8 cellular contexts compared by ENCODE assay signal in the genomic region with DNA sequence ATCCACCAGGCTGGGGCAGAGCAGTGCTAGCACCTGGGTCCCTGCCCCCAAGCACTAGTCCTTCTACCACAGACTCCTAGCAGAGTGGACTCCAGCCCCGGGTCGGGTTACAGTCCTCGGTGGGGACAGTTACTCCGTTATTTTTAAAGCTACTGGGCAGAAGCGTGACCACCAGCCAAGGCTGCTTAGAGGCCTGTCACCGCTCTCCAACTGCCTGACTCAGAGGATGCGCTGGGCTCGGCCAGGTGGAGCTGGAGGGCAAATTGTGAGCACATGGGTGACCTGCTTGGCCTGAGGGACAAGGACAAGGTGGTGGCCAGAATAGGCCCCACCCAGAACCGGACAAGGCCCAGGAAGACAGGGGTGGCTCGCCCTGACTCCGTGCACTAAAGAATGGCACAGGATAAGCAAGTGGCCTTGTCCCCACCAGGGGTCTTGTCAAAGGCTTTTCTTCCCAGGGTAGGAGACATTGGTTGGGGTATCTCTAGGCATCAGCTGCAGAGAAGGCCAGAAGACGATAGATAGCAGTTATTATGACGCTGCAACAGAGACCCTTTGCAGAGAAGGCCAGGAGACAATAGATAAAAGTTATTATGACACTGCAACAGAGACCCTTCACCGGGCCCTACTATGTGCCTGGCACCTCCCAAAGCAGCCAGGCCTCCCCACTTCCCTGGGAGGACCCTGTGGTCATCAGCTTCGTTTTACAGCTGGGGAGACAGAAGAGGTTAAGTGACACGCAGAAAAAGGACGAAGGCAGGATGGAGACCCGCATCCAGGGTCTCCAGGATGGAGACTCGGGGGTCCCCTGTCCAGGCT. TPM values are rescaled to one million over a fixed set of nuclear protein-coding genes. Genes with fewer than 3 reads are reported as not detected.
DNase-seq lines count a peak whose midpoint lies in the region; ATAC-seq and TF ChIP-seq lines count a peak whose summit lies in the region.

No MANE protein-coding gene starts in this region.

- H3K4me3 ChIP-seq in SJCRH30 (no peak overlapping the region; the same call in 1 of the 2 replicates), skeletal muscle satellite cell (ENCODE audit: low read length) (no peak overlapping the region), uterus (no peak overlapping the region)

- TF ChIP-seq POLR2A in uterus (IDR thresholded peaks at IDR 0.05): no peak

- no peak overlapping the region for H3K27ac ChIP-seq in SJCRH30
- H3K27ac ChIP-seq in uterus: peak overlapping the region in 1 of 2 donors; percentile 40

- peak; percentile 56 for DNase-seq in activated CD4-positive, alpha-beta T cell treated with anti-CD3 and anti-CD28 coated beads, Interleukin-2, amount 10 ng/mL, durations not matched to agents 24 days and 14 days
- DNase-seq in activated CD4-positive, alpha-beta T cell treated with anti-CD3 and anti-CD28 coated beads, Interleukin-2, amount 50 U/mL, for 4 hours: no peak
- peak; percentile 51 to 62 for DNase-seq in SJCRH30
- DNase-seq in endothelial cell (ENCODE audit: low spot score): no peak
- DNase-seq in NOMO-1 treated with dmso at 0.1 percent for 144 hours (lab: John Stamatoyannopoulos, UW; ENCODE audit: unreplicated experiment): no peak
- no peak for DNase-seq in uterus

- ATAC-seq in GM18867 (IDR thresholded peaks at IDR 0.05; ENCODE audit: unreplicated experiment): no peak

- peaks cover 25% of the 10 kb centered on the region for H3K4me1 ChIP-seq in SJCRH30
- H3K4me1 ChIP-seq in skeletal muscle satellite cell (ENCODE audit: control insufficient read depth, insufficient read depth, low read length): peaks cover 30% of the 10 kb centered on the region
- peaks cover 0 to 11% of the 10 kb centered on the region in 2 donors for H3K4me1 ChIP-seq in uterus

- H3K4me2 ChIP-seq in skeletal muscle satellite cell (ENCODE audit: low read length): peak overlapping the region; percentile 58

- intact Hi-C loops in activated CD4-positive, alpha-beta T cell treated with anti-CD3 and anti-CD28 coated beads, Interleukin-2, amount 10 ng/mL, durations not matched to agents 24 days and 14 days (cut with micrococcal nuclease): no loop called here
- intact Hi-C loops in uterus (cut with DNase I; ENCODE audit: low total_unique reads): no loop called here

- peak overlapping the region; percentile 70 for H3K4me3 Mint-ChIP-seq in activated CD4-positive, alpha-beta T cell treated with anti-CD3 and anti-CD28 coated beads, Interleukin-2, amount 10 ng/mL, durations not matched to agents 24 days and 14 days
- peak overlapping the region; percentile 73 for H3K4me3 Mint-ChIP-seq in endothelial cell (ENCODE audit: unreplicated experiment)

- H3K27me3 Mint-ChIP-seq in activated CD4-positive, alpha-beta T cell treated with anti-CD3 and anti-CD28 coated beads, Interleukin-2, amount 10 ng/mL, durations not matched to agents 24 days and 14 days: no peaks in the 10 kb centered on the region
- peaks cover 4% of the 10 kb centered on the region for H3K27me3 Mint-ChIP-seq in endothelial cell (ENCODE audit: unreplicated experiment)

- no peak for TF ChIP-seq CTCF in endothelial cell (IDR thresholded peaks at IDR 0.05; ENCODE audit: unreplicated experiment)
- no peak for TF ChIP-seq CTCF in uterus (IDR thresholded peaks at IDR 0.05)

- H3K27ac Mint-ChIP-seq in activated CD4-positive, alpha-beta T cell treated with anti-CD3 and anti-CD28 coated beads, Interleukin-2, amount 10 ng/mL, durations not matched to agents 24 days and 14 days: no peak overlapping the region
- no peak overlapping the region for H3K27ac Mint-ChIP-seq in endothelial cell (ENCODE audit: unreplicated experiment)

- no peaks in the 10 kb centered on the region for H3K9me3 Mint-ChIP-seq in activated CD4-positive, alpha-beta T cell treated with anti-CD3 and anti-CD28 coated beads, Interleukin-2, amount 10 ng/mL, durations not matched to agents 24 days and 14 days
- no peaks in the 10 kb centered on the region for H3K9me3 Mint-ChIP-seq in endothelial cell (ENCODE audit: unreplicated experiment)

- H3K36me3 ChIP-seq in SJCRH30 (no peaks in the 10 kb centered on the region), skeletal muscle satellite cell (ENCODE audit: insufficient read depth, low read length) (no peaks in the 10 kb centered on the region), uterus (no peaks in the 10 kb centered on the region)

- H3K4me1 Mint-ChIP-seq in activated CD4-positive, alpha-beta T cell treated with anti-CD3 and anti-CD28 coated beads, Interleukin-2, amount 10 ng/mL, durations not matched to agents 24 days and 14 days: peaks cover 4% of the 10 kb centered on the region
- no peaks in the 10 kb centered on the region for H3K4me1 Mint-ChIP-seq in endothelial cell (ENCODE audit: unreplicated experiment)

- no peaks in the 10 kb centered on the region for H3K36me3 Mint-ChIP-seq in activated CD4-positive, alpha-beta T cell treated with anti-CD3 and anti-CD28 coated beads, Interleukin-2, amount 10 ng/mL, durations not matched to agents 24 days and 14 days (ENCODE audit: low read depth)
- H3K36me3 Mint-ChIP-seq in endothelial cell (ENCODE audit: low read depth, unreplicated experiment): no peaks in the 10 kb centered on the region

- H3K9ac ChIP-seq in skeletal muscle satellite cell (ENCODE audit: low read depth, low read length): no peak overlapping the region

- H3K27me3 ChIP-seq in SJCRH30 (no peaks in the 10 kb centered on the region), skeletal muscle satellite cell (ENCODE audit: control insufficient read depth, insufficient read depth, low read length) (no peaks in the 10 kb centered on the region), uterus (no peaks in the 10 kb centered on the region)

- no peaks in the 10 kb centered on the region for H3K9me3 ChIP-seq in SJCRH30 (replicated peaks)
- H3K9me3 ChIP-seq in skeletal muscle satellite cell (replicated peaks; ENCODE audit: low read length): no peaks in the 10 kb centered on the region
- no peaks in the 10 kb centered on the region for H3K9me3 ChIP-seq in uterus

RNA-seq across cellular contexts. Expression of gene ABCB9, which starts 1.6 kb away (rescaled TPM):
- total RNA-seq in activated CD4-positive, alpha-beta T cell treated with anti-CD3 and anti-CD28 coated beads, Interleukin-2, amount 10 ng/mL, durations not matched to agents 24 days and 14 days: 3.7 and 4.1 TPM in 2 replicates
- total RNA-seq in SJCRH30 (2014; rRNA removed; shearing (Covaris generic)): 5.9 and 7.1 TPM in 2 replicates
- total RNA-seq in endothelial cell (ENCODE audit: unreplicated experiment) (10.9 TPM), uterus (1 to 10 TPM; 2.0 to 8.6 (median 6.1) TPM)
- 9.0 and 9.9 TPM in 2 replicates for total RNA-seq in skeletal muscle satellite cell (2012; rRNA removed)

RNA-seq across cellular contexts. Expression of gene OGFOD2, which starts 10.4 kb away (rescaled TPM):
- 22.7 and 23.4 TPM in 2 replicates for total RNA-seq in activated CD4-positive, alpha-beta T cell treated with anti-CD3 and anti-CD28 coated beads, Interleukin-2, amount 10 ng/mL, durations not matched to agents 24 days and 14 days
- total RNA-seq in SJCRH30 (2014; rRNA removed; shearing (Covaris generic)): 5.9 and 6.7 TPM in 2 replicates
- total RNA-seq in endothelial cell (ENCODE audit: unreplicated experiment) (10.4 TPM), uterus (100 to 1,000 TPM in 1 of 4 donors, 10 to 100 TPM in 3; 13.3 to 133 (median 16.8) TPM)
- total RNA-seq in skeletal muscle satellite cell (2012; rRNA removed): 9.8 and 12.7 TPM in 2 replicates

RNA-seq across cellular contexts. Expression of gene ARL6IP4, which starts 15.8 kb away (rescaled TPM):
- total RNA-seq in activated CD4-positive, alpha-beta T cell treated with anti-CD3 and anti-CD28 coated beads, Interleukin-2, amount 10 ng/mL, durations not matched to agents 24 days and 14 days: 150 and 160 TPM in 2 replicates
- 135 and 144 TPM in 2 replicates for total RNA-seq in SJCRH30 (2014; rRNA removed; shearing (Covaris generic))
- 151 TPM for total RNA-seq in endothelial cell (ENCODE audit: unreplicated experiment)
- total RNA-seq in skeletal muscle satellite cell (2012; rRNA removed): 139 and 158 TPM in 2 replicates
- total RNA-seq in uterus: 100 to 1,000 TPM in 3 of 4 donors, 10 to 100 TPM in 1; 85.9 to 314 (median 207) TPM

Comparison
In these comparisons a context has a peak if more than half of its experiments do, and no peak if none do; other contexts are left out.
1. DNase-seq: peak in activated CD4-positive, alpha-beta T cell treated with anti-CD3 and anti-CD28 coated beads, Interleukin-2, amount 10 ng/mL, durations not matched to agents 24 days and 14 days (single experiment) and SJCRH30 (2 of 2); none in activated CD4-positive, alpha-beta T cell treated with anti-CD3 and anti-CD28 coated beads, Interleukin-2, amount 50 U/mL, for 4 hours (0 of 2), endothelial cell (single experiment), NOMO-1 treated with dmso at 0.1 percent for 144 hours (single experiment) and uterus (0 of 2).